Comparison of ENCODE assay signal across 17 cellular contexts in genomic region chr2:212897296-212897695, GRCh38.
DNase-seq lines count a peak whose midpoint lies in the region; TF ChIP-seq lines count a peak whose summit lies in the region.
"Had no signal": no experiment of that assay in that cellular context is flagged by ENCODE, and none has a peak within 500 bp of the region (broad histone marks: within the 10 kb centered on the region; RNA-seq: fewer than 3 reads in every experiment).

No MANE protein-coding gene starts in this region.

- H3K27ac ChIP-seq in neural progenitor cell: no peak overlapping the region
- H3K27ac ChIP-seq in effector memory CD4-positive, alpha-beta T cell (ENCODE audit: insufficient read depth, low read length, poor library complexity, severe bottlenecking): no peak overlapping the region
- H3K27ac ChIP-seq: KMS-11, SJSA1 had no signal

- H3K4me1 Mint-ChIP-seq in neural progenitor cell: peaks cover 31% of the 10 kb centered on the region
- H3K4me1 Mint-ChIP-seq: CD14-positive monocyte had no signal

- H3K4me1 ChIP-seq in adipocyte (ENCODE audit: control insufficient read depth, insufficient read depth, low read length) (peaks cover 17% of the 10 kb centered on the region), neural progenitor cell (peaks cover 19% of the 10 kb centered on the region)
- H3K4me1 ChIP-seq in effector memory CD4-positive, alpha-beta T cell (ENCODE audit: control insufficient read depth, insufficient read depth, low read length, poor library complexity, severe bottlenecking): no peaks in the 10 kb centered on the region
- H3K4me1 ChIP-seq: SJSA1 had no signal

- H3K4me3 Mint-ChIP-seq in neural progenitor cell: no peak overlapping the region
- H3K4me3 Mint-ChIP-seq: B cell, CD14-positive monocyte had no signal

- peaks cover 18% of the 10 kb centered on the region for H3F3A ChIP-seq in neural progenitor cell (ENCODE audit: low read depth)

- no peaks in the 10 kb centered on the region for H3K36me3 Mint-ChIP-seq in neural progenitor cell
- H3K36me3 Mint-ChIP-seq: CD14-positive monocyte had no signal

- no peaks in the 10 kb centered on the region for H3K36me3 ChIP-seq in adipocyte (ENCODE audit: control insufficient read depth, insufficient read depth, low read length, severe bottlenecking)
- H3K36me3 ChIP-seq in neural progenitor cell: no peaks in the 10 kb centered on the region
- H3K36me3 ChIP-seq in effector memory CD4-positive, alpha-beta T cell (ENCODE audit: control insufficient read depth, insufficient read depth, low read length): no peaks in the 10 kb centered on the region
- H3K36me3 ChIP-seq: SJSA1 had no signal

- no peak overlapping the region for H3K4me3 ChIP-seq in AG10803 (ENCODE audit: low read length)
- no peak overlapping the region for H3K4me3 ChIP-seq in adipocyte (ENCODE audit: low read length)
- H3K4me3 ChIP-seq in fibroblast of the aortic adventitia (ENCODE audit: low read depth, low read length): no peak overlapping the region
- no peak overlapping the region for H3K4me3 ChIP-seq in neural progenitor cell
- no peak overlapping the region for H3K4me3 ChIP-seq in effector memory CD4-positive, alpha-beta T cell (ENCODE audit: insufficient read depth, low read depth, low read length, poor library complexity, severe bottlenecking)
- H3K4me3 ChIP-seq: SJSA1 had no signal

- no peak overlapping the region for H3K4me2 ChIP-seq in neural progenitor cell
- H3K4me2 ChIP-seq: KMS-11 had no signal

- H3K9ac ChIP-seq in adipocyte (ENCODE audit: low read length): no peak overlapping the region
- H3K9ac ChIP-seq in neural progenitor cell: no peak overlapping the region
- H3K9ac ChIP-seq: KMS-11 had no signal

- H3K79me2 ChIP-seq in neural progenitor cell (ENCODE audit: low read depth): no peaks in the 10 kb centered on the region

- H3K27ac Mint-ChIP-seq in neural progenitor cell: no peak overlapping the region
- H3K27ac Mint-ChIP-seq: B cell, CD14-positive monocyte had no signal

- H3K9me3 ChIP-seq in adipocyte (ENCODE audit: control insufficient read depth, low read length): no peaks in the 10 kb centered on the region
- H3K9me3 ChIP-seq in neural progenitor cell (ENCODE audit: low read depth): no peaks in the 10 kb centered on the region
- H3K9me3 ChIP-seq in effector memory CD4-positive, alpha-beta T cell (ENCODE audit: control insufficient read depth, low read length): no peaks in the 10 kb centered on the region
- H3K9me3 ChIP-seq: SJSA1 had no signal

- H3K27me3 ChIP-seq in adipocyte (replicated peaks; ENCODE audit: control insufficient read depth, insufficient read depth, low read length): no peaks in the 10 kb centered on the region
- H3K27me3 ChIP-seq in neural progenitor cell: no peaks in the 10 kb centered on the region
- H3K27me3 ChIP-seq in effector memory CD4-positive, alpha-beta T cell (replicated peaks; ENCODE audit: control insufficient read depth, insufficient read depth, low read length, poor library complexity, severe bottlenecking): no peaks in the 10 kb centered on the region

- TF ChIP-seq CTCF in AG10803 (conservative IDR thresholded peaks at IDR 0.05; ENCODE audit: low read length): no peak
- TF ChIP-seq CTCF in fibroblast of the aortic adventitia (IDR thresholded peaks at IDR 0.05; ENCODE audit: insufficient read depth, low read length): no peak
- no peak for TF ChIP-seq CTCF in neural progenitor cell (IDR thresholded peaks at IDR 0.05)

- H2AFZ ChIP-seq in neural progenitor cell (replicated peaks): no peak overlapping the region

- DNase-seq in AG10803 (ENCODE audit: low read depth) (peak; percentile 87), GM04503 (ENCODE audit: low read depth) (peak; percentile 72), adipocyte (ENCODE audit: low read depth) (peak; percentile 47), fibroblast of the aortic adventitia (ENCODE audit: low read depth) (peak; percentile 28), SKM-1 treated with dmso at 0.1 percent for 144 hours (lab: John Stamatoyannopoulos, UW; ENCODE audit: unreplicated experiment) (no peak), neural progenitor cell (ENCODE audit: low spot score) (no peak), DMS 273 (lab: John Stamatoyannopoulos, UW; ENCODE audit: unreplicated experiment) (no peak)
- no peak for DNase-seq in effector memory CD4-positive, alpha-beta T cell
- DNase-seq: DMS79, NCI-H1092 treated with DMSO at 0.1 percent for 48 hours, NCI-H1436 treated with DMSO at 0.1 percent for 48 hours, NCI-H1930, NCI-H774 had no signal

- H4K20me1 ChIP-seq in neural progenitor cell (ENCODE audit: low read depth): no peaks in the 10 kb centered on the region

- no peaks in the 10 kb centered on the region for H3K9me3 Mint-ChIP-seq in neural progenitor cell
- H3K9me3 Mint-ChIP-seq: CD14-positive monocyte had no signal

- H3K27me3 Mint-ChIP-seq in neural progenitor cell (ENCODE audit: insufficient read depth, low read depth): peaks cover 7% of the 10 kb centered on the region
- H3K27me3 Mint-ChIP-seq: B cell had no signal

Comparison
In these comparisons a context has a peak if more than half of its experiments do, and no peak if none do; other contexts are left out.
1. DNase-seq: peak in AG10803 (single experiment), GM04503 (single experiment), adipocyte (single experiment) and fibroblast of the aortic adventitia (single experiment); none in SKM-1 treated with dmso at 0.1 percent for 144 hours (single experiment), neural progenitor cell (single experiment), effector memory CD4-positive, alpha-beta T cell (0 of 3) and DMS 273 (single experiment).